ENCODE assay signal across 1 cellular context in the genomic region with DNA sequence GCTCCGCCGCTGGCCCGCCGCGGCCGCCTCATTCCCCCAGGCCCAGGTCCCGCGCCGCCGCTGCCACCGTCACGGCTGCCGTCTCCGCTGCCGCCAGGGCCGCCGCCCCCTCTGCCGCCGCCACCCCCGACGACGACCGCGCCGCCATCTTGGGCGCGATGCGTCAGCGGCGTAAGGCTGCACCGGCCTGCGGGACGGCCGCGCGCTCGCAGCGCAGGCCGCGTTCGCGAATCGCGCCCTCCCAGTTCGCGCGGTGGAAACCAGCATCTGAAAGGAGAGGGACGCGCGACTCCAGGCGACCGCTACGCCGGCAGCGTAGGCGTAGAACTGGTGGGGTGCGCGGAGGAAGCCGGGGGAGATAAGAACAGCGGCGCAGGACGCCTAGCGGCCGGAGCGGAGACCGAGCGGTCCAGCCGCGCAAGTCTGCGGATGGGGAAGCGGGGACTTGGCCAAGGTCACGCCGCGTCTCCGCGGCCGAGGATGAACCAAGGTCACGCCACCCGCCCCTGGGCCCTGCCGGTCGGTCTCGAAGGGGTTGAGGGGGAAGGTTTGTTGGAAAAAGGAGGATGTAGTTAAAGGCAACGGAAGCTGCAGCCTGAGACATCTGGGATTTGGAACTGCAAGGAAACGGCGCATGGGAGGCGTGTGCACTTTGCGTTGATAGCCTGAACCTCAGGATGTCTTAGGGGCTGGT.
TF ChIP-seq lines count a peak whose summit lies in the region.

NUDT3 (minus strand) TSS at position 173 of the 694 bp plus-strand sequence. CDS start 307 bp downstream, outside the sequence.

TF ChIP-seq in HepG2, 621 proteins besides CTCF, POLR2A, EP300 and RAD21 (continued from another document and continues in another):
- TF ChIP-seq, protein P1, sequence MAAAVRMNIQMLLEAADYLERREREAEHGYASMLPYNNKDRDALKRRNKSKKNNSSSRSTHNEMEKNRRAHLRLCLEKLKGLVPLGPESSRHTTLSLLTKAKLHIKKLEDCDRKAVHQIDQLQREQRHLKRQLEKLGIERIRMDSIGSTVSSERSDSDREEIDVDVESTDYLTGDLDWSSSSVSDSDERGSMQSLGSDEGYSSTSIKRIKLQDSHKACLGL (CRISPR knock-in tag; IDR thresholded peaks at IDR 0.05), result no peak
- TF ChIP-seq, protein P2, sequence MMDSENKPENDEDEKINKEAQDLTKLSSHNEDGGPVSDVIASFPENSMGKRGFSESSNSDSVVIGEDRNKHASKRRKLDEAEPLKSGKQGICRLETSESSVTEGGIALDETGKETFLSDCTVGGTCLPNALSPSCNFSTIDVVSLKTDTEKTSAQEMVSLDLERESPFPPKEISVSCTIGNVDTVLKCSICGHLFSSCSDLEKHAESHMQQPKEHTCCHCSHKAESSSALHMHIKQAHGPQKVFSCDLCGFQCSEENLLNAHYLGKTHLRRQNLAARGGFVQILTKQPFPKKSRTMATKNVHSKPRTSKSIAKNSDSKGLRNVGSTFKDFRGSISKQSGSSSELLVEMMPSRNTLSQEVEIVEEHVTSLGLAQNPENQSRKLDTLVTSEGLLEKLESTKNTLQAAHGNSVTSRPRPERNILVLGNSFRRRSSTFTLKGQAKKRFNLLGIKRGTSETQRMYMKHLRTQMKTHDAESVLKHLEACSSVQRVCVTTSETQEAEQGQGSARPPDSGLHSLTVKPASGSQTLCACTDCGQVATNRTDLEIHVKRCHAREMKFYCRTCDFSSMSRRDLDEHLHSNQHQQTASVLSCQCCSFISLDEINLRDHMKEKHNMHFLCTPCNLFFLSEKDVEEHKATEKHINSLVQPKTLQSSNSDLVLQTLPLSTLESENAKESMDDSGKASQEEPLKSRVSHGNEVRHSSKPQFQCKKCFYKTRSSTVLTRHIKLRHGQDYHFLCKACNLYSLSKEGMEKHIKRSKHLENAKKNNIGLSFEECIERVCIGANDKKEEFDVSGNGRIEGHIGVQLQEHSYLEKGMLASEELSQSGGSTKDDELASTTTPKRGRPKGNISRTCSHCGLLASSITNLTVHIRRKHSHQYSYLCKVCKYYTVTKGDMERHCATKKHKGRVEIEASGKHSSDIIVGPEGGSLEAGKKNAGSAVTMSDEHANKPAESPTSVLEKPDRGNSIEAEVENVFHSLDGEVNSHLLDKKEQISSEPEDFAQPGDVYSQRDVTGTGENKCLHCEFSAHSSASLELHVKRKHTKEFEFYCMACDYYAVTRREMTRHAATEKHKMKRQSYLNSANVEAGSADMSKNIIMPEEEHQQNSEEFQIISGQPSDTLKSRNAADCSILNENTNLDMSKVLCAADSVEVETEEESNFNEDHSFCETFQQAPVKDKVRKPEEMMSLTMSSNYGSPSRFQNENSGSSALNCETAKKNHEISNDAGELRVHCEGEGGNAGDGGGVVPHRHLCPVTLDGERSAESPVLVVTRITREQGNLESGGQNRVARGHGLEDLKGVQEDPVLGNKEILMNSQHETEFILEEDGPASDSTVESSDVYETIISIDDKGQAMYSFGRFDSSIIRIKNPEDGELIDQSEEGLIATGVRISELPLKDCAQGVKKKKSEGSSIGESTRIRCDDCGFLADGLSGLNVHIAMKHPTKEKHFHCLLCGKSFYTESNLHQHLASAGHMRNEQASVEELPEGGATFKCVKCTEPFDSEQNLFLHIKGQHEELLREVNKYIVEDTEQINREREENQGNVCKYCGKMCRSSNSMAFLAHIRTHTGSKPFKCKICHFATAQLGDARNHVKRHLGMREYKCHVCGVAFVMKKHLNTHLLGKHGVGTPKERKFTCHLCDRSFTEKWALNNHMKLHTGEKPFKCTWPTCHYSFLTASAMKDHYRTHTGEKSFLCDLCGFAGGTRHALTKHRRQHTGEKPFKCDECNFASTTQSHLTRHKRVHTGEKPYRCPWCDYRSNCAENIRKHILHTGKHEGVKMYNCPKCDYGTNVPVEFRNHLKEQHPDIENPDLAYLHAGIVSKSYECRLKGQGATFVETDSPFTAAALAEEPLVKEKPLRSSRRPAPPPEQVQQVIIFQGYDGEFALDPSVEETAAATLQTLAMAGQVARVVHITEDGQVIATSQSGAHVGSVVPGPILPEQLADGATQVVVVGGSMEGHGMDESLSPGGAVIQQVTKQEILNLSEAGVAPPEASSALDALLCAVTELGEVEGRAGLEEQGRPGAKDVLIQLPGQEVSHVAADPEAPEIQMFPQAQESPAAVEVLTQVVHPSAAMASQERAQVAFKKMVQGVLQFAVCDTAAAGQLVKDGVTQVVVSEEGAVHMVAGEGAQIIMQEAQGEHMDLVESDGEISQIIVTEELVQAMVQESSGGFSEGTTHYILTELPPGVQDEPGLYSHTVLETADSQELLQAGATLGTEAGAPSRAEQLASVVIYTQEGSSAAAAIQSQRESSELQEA (CRISPR knock-in tag; IDR thresholded peaks at IDR 0.05; ENCODE audit: not compliant biosample characterization), result no peak
- peak; percentile 26 for TF ChIP-seq RBM39 (IDR thresholded peaks at IDR 0.05; ENCODE audit: low read depth, low read length, poor library complexity, severe bottlenecking)
- TF ChIP-seq U2AF2 (IDR thresholded peaks at IDR 0.05; ENCODE audit: low read depth, low read length), result peak; percentile 100
- no peak; the same call in 1 of the 2 replicates for TF ChIP-seq ZNF329 (CRISPR knock-in tag; IDR thresholded peaks at IDR 0.05; ENCODE audit: low read depth)
- no peak for TF ChIP-seq SETDB1 (CRISPR knock-in tag; IDR thresholded peaks at IDR 0.05; ENCODE audit: borderline replicate concordance)
- TF ChIP-seq FOXO1 (CRISPR knock-in tag; IDR thresholded peaks at IDR 0.05), result peak; percentile 82
- TF ChIP-seq, protein P3, sequence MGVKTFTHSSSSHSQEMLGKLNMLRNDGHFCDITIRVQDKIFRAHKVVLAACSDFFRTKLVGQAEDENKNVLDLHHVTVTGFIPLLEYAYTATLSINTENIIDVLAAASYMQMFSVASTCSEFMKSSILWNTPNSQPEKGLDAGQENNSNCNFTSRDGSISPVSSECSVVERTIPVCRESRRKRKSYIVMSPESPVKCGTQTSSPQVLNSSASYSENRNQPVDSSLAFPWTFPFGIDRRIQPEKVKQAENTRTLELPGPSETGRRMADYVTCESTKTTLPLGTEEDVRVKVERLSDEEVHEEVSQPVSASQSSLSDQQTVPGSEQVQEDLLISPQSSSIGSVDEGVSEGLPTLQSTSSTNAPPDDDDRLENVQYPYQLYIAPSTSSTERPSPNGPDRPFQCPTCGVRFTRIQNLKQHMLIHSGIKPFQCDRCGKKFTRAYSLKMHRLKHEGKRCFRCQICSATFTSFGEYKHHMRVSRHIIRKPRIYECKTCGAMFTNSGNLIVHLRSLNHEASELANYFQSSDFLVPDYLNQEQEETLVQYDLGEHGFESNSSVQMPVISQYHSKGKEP (CRISPR knock-in tag; IDR thresholded peaks at IDR 0.05), result 0 out of 2 replicates have a peak, but pooled peaks have one; percentile 17
- TF ChIP-seq ZNF34 (CRISPR knock-in tag; IDR thresholded peaks at IDR 0.05; ENCODE audit: borderline replicate concordance), result 0 out of 2 replicates have a peak, but pooled peaks have one; percentile 49
- no peak for TF ChIP-seq RFX5 (IDR thresholded peaks at IDR 0.05; ENCODE audit: low read depth, low read length)
- TF ChIP-seq ZBTB7B (CRISPR knock-in tag; IDR thresholded peaks at IDR 0.05), result peak; percentile 93
- TF ChIP-seq NR2F1 (CRISPR knock-in tag; IDR thresholded peaks at IDR 0.05), result no peak
- peak; percentile 75; the same call in 1 of the 2 replicates for TF ChIP-seq ZNF558 (CRISPR knock-in tag; IDR thresholded peaks at IDR 0.05; ENCODE audit: borderline replicate concordance)
- TF ChIP-seq ZFP91 (CRISPR knock-in tag; IDR thresholded peaks at IDR 0.05; ENCODE audit: borderline replicate concordance), result peak; percentile 91
- TF ChIP-seq, protein P4, sequence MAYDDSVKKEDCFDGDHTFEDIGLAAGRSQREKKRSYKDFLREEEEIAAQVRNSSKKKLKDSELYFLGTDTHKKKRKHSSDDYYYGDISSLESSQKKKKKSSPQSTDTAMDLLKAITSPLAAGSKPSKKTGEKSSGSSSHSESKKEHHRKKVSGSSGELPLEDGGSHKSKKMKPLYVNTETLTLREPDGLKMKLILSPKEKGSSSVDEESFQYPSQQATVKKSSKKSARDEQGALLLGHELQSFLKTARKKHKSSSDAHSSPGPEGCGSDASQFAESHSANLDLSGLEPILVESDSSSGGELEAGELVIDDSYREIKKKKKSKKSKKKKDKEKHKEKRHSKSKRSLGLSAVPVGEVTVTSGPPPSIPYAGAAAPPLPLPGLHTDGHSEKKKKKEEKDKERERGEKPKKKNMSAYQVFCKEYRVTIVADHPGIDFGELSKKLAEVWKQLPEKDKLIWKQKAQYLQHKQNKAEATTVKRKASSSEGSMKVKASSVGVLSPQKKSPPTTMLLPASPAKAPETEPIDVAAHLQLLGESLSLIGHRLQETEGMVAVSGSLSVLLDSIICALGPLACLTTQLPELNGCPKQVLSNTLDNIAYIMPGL (CRISPR knock-in tag; IDR thresholded peaks at IDR 0.05; ENCODE audit: borderline replicate concordance in 1 of 2, low read depth in 1 of 2), result peak in 1 of 2 experiments; percentile 97
- TF ChIP-seq PHF21A (CRISPR knock-in tag; IDR thresholded peaks at IDR 0.05), result peak; percentile 85
- TF ChIP-seq TIGD3 (CRISPR knock-in tag; IDR thresholded peaks at IDR 0.05; ENCODE audit: borderline replicate concordance), result no peak
- TF ChIP-seq PCBP2 (optimal IDR thresholded peaks at IDR 0.05; ENCODE audit: low read depth, low read length, poor library complexity, severe bottlenecking), result no peak
- TF ChIP-seq SUZ12 (IDR thresholded peaks at IDR 0.05; ENCODE audit: low read depth, low read length), result no peak
- TF ChIP-seq NR1H2 (CRISPR knock-in tag; IDR thresholded peaks at IDR 0.05; ENCODE audit: borderline replicate concordance, low read depth), result no peak
- TF ChIP-seq RFXAP (CRISPR knock-in tag; IDR thresholded peaks at IDR 0.05; ENCODE audit: borderline replicate concordance), result peak; percentile 49; the same call in 1 of the 2 replicates
- 0 out of 2 replicates have a peak, but pooled peaks have one; percentile 1 for TF ChIP-seq TERF1 (CRISPR knock-in tag; IDR thresholded peaks at IDR 0.05)
- no peak for TF ChIP-seq ZFAT (CRISPR knock-in tag; conservative IDR thresholded peaks at IDR 0.05)
- TF ChIP-seq ZNF839 (CRISPR knock-in tag; IDR thresholded peaks at IDR 0.05; ENCODE audit: borderline replicate concordance), result no peak
- TF ChIP-seq HOXA9 (CRISPR knock-in tag; IDR thresholded peaks at IDR 0.05; ENCODE audit: borderline replicate concordance), result 0 out of 2 replicates have a peak, but pooled peaks have one; percentile 48
- TF ChIP-seq ZNF720 (CRISPR knock-in tag; IDR thresholded peaks at IDR 0.05), result no peak
- TF ChIP-seq ZNF496 (CRISPR knock-in tag; IDR thresholded peaks at IDR 0.05; ENCODE audit: insufficient replicate concordance), result no peak
- peak; percentile 87; the same call in 1 of the 2 replicates for TF ChIP-seq ZNF672 (CRISPR knock-in tag; IDR thresholded peaks at IDR 0.05)
- TF ChIP-seq RAD51 (IDR thresholded peaks at IDR 0.05; ENCODE audit: borderline replicate concordance), result no peak
- TF ChIP-seq NFE2L1 (CRISPR knock-in tag; IDR thresholded peaks at IDR 0.05; ENCODE audit: borderline replicate concordance), result no peak
- TF ChIP-seq ISL2 (CRISPR knock-in tag; IDR thresholded peaks at IDR 0.05), result peak; percentile 57; the same call in 1 of the 2 replicates
- no peak for TF ChIP-seq ELF4 (CRISPR knock-in tag; IDR thresholded peaks at IDR 0.05; ENCODE audit: borderline replicate concordance)
- TF ChIP-seq CSRNP1 (CRISPR knock-in tag; IDR thresholded peaks at IDR 0.05), result no peak
